Comparison of ENCODE assay signal across 24 cellular contexts in genomic region chr20:47280228-47280627, GRCh38.
DNase-seq lines count a peak whose midpoint lies in the region; ATAC-seq, FAIRE-seq and TF ChIP-seq lines count a peak whose summit lies in the region.
"Had no signal": no experiment of that assay in that cellular context is flagged by ENCODE, and none has a peak within 500 bp of the region (broad histone marks: within the 10 kb centered on the region; RNA-seq: fewer than 3 reads in every experiment).

No MANE protein-coding gene starts in this region.

- no peak for TF ChIP-seq RAD21 in H1 (IDR thresholded peaks at IDR 0.05 in 1 of 2, conservative IDR thresholded peaks at IDR 0.05 in 1 of 2; ENCODE audit: low read depth in 2 of 2, low read length in 2 of 2)

- no peak overlapping the region for H4K8ac ChIP-seq in H1 (ENCODE audit: extremely low read depth, insufficient read depth, low read length)

- intact Hi-C loops in activated CD4-positive, alpha-beta T cell treated with anti-CD3 and anti-CD28 coated beads for 36 hours (cut with DNase I, micrococcal nuclease) = no loop called here

- H3K4me1 ChIP-seq in H1 (replicated peaks in 1 of 4; ENCODE audit: control insufficient read depth in 3 of 4, insufficient read depth in 4 of 4, low read length in 3 of 4) (peaks cover 0 to 3% (median under 1%) of the 10 kb centered on the region in 4 experiments; a peak in 2 of 7 replicates), osteoblast (ENCODE audit: insufficient read depth, low read length) (peaks cover 39% of the 10 kb centered on the region)

- H2AK5ac ChIP-seq in H1 (ENCODE audit: low read depth, low read length) = no peak overlapping the region

- H3K9me3 Mint-ChIP-seq in activated CD4-positive, alpha-beta T cell treated with anti-CD3 and anti-CD28 coated beads for 36 hours (ENCODE audit: low read depth) = no peaks in the 10 kb centered on the region
- H3K9me3 Mint-ChIP-seq in HFFc6 = no peaks in the 10 kb centered on the region
- H3K9me3 Mint-ChIP-seq: activated B cell treated with CpG ODN at 0.5 μM for 24 hours; activated CD8-positive, alpha-beta T cell treated with anti-CD3 and anti-CD28 coated beads for 36 hours; activated naive CD4-positive, alpha-beta T cell treated with anti-CD3 and anti-CD28 coated beads for 36 hours; immature natural killer cell; type B pancreatic cell had no signal

- peaks cover 49 to 89% (median 77%) of the 10 kb centered on the region in 4 experiments for H3K36me3 ChIP-seq in H1 (ENCODE audit: control insufficient read depth in 2 of 4, insufficient read depth in 4 of 4, low read length in 3 of 4)
- peaks cover 55% of the 10 kb centered on the region for H3K36me3 ChIP-seq in osteoblast (ENCODE audit: insufficient read depth, low read length)

- FAIRE-seq in H1 (lab: Jason Lieb, UNC) = no peak
- FAIRE-seq: GM12892 had no signal

- no peak overlapping the region for H4K91ac ChIP-seq in H1 (replicated peaks; ENCODE audit: insufficient read length, low read length)

- H2BK15ac ChIP-seq in H1 (ENCODE audit: low read length) = no peak overlapping the region

- H3K4me3 ChIP-seq in H1 (ENCODE audit: extremely low read depth in 1 of 4, insufficient read depth in 2 of 4, low read depth in 3 of 4, low read length in 4 of 4) (no peak overlapping the region), osteoblast (ENCODE audit: insufficient read depth, low read length) (no peak overlapping the region)
- H3K4me3 ChIP-seq: hepatocyte had no signal

- peaks cover 2 to 4% of the 10 kb centered on the region in 2 experiments for H4K20me1 ChIP-seq in H1 (replicated peaks in 1 of 2; ENCODE audit: control insufficient read depth in 1 of 2, insufficient read depth in 2 of 2, low read length in 2 of 2)
- no peaks in the 10 kb centered on the region for H4K20me1 ChIP-seq in osteoblast (ENCODE audit: insufficient read depth, low read length)

- no peak overlapping the region for H2BK120ac ChIP-seq in H1 (replicated peaks; ENCODE audit: low read depth, low read length)

- CTCF ChIA-PET in activated CD4-positive, alpha-beta T cell treated with anti-CD3 and anti-CD28 coated beads for 36 hours (lab: Charles Lee) = interaction anchor here (0.5 to 2.4 kb wide), 2 partner anchors 49 to 104 kb away, joined by 3 to 10 read pairs; no protein-coding TSS in a partner anchor
- CTCF ChIA-PET in H1 (lab: Charles Lee; ENCODE audit: partially characterized antibody) = interaction anchor here (0.8 to 7.1 kb wide), 6 partner anchors 8 to 104 kb away, joined by 3 to 58 read pairs (median 5); no protein-coding TSS in a partner anchor

- peaks cover 18% of the 10 kb centered on the region for H3K4me1 Mint-ChIP-seq in activated CD4-positive, alpha-beta T cell treated with anti-CD3 and anti-CD28 coated beads for 36 hours
- peaks cover 54% of the 10 kb centered on the region for H3K4me1 Mint-ChIP-seq in HFFc6 (ENCODE audit: low read depth)

- POLR2A ChIA-PET in activated CD4-positive, alpha-beta T cell treated with anti-CD3 and anti-CD28 coated beads for 36 hours (lab: Charles Lee) = interaction anchor here (0.6 kb wide), 1 partner anchor 17 kb away, joined by 3 read pairs; no protein-coding TSS in a partner anchor
- POLR2A ChIA-PET in H1 (lab: Charles Lee; ENCODE audit: partially characterized antibody) = interaction anchor here (0.8 to 9.9 kb wide), 8 partner anchors 9 to 90 kb away, joined by 3 to 71 read pairs (median 3); no protein-coding TSS in a partner anchor

- H3K27ac ChIP-seq in H1 (ENCODE audit: low read depth, low read length) = 0 out of 2 replicates have a peak overlapping the region, but pooled peaks have one; percentile 27
- H3K27ac ChIP-seq in osteoblast (ENCODE audit: low read depth, low read length) = peak overlapping the region; percentile 18
- H3K27ac ChIP-seq: hepatocyte had no signal

- H2BK12ac ChIP-seq in H1 (ENCODE audit: low read depth, low read length) = peak overlapping the region; percentile 11; the same call in 1 of the 2 replicates

- no peak overlapping the region for H3K18ac ChIP-seq in H1 (ENCODE audit: extremely low read depth, low read length)

- no peak overlapping the region for H3K56ac ChIP-seq in H1 (replicated peaks; ENCODE audit: insufficient read length, low read depth, low read length)

- H3K23ac ChIP-seq in H1 (ENCODE audit: insufficient read length) = no peak overlapping the region

- H3K23me2 ChIP-seq in H1 (ENCODE audit: low read depth, low read length) = no peaks in the 10 kb centered on the region

- H4K5ac ChIP-seq in H1 (ENCODE audit: insufficient read length, low read depth, low read length) = no peak overlapping the region

- H3K79me2 ChIP-seq in H1 (ENCODE audit: control insufficient read depth in 1 of 2, insufficient read depth in 2 of 2, low read length in 2 of 2) (peaks cover 0 to 65% of the 10 kb centered on the region in 2 experiments; a peak in 2 of 4 replicates), osteoblast (ENCODE audit: insufficient read depth, low read length) (peaks cover 8% of the 10 kb centered on the region)

- no peak for TF ChIP-seq EP300 in H1 (IDR thresholded peaks at IDR 0.05; ENCODE audit: borderline replicate concordance in 1 of 2, low read depth in 2 of 2, low read length in 2 of 2)

- H3K27me3 ChIP-seq in H1 (replicated peaks in 1 of 4; ENCODE audit: control insufficient read depth in 3 of 4, extremely low read depth in 1 of 4, insufficient read depth in 3 of 4, low read length in 3 of 4) (no peaks in the 10 kb centered on the region), osteoblast (ENCODE audit: insufficient read depth, low read length) (no peaks in the 10 kb centered on the region)
- H3K27me3 ChIP-seq: hepatocyte had no signal

- H3K9ac ChIP-seq in H1 (replicated peaks in 1 of 4; ENCODE audit: extremely low read depth in 1 of 4, low read depth in 3 of 4, low read length in 3 of 4) = no peak overlapping the region
- H3K9ac ChIP-seq: SK-N-SH had no signal

- H3K36me3 Mint-ChIP-seq in activated CD4-positive, alpha-beta T cell treated with anti-CD3 and anti-CD28 coated beads for 36 hours (ENCODE audit: low read depth) = peaks cover 59% of the 10 kb centered on the region
- H3K36me3 Mint-ChIP-seq in HFFc6 (ENCODE audit: low read depth) = peaks cover 77% of the 10 kb centered on the region

- H3K4me2 ChIP-seq in H1 (ENCODE audit: insufficient read depth in 1 of 2, low read depth in 2 of 2, low read length in 2 of 2) (no peak overlapping the region), osteoblast (ENCODE audit: insufficient read depth, low read length) (no peak overlapping the region)
- H3K4me2 ChIP-seq: hepatocyte, SK-N-SH had no signal

- TF ChIP-seq POLR2A in H1 (IDR thresholded peaks at IDR 0.05; ENCODE audit: control extremely low read depth in 1 of 2, low read depth in 2 of 2, low read length in 2 of 2) = no peak

- ATAC-seq in activated CD4-positive, alpha-beta T cell treated with anti-CD3 and anti-CD28 coated beads for 36 hours = no peak
- ATAC-seq: activated CD8-positive, alpha-beta T cell treated with anti-CD3 and anti-CD28 coated beads for 36 hours; left ventricle myocardium superior had no signal

- WGBS in H1 (ENCODE audit: extremely low coverage in 1 of 2, insufficient coverage in 1 of 2, insufficient read length in 1 of 2, insufficient replicate concordance in 2 of 2, low coverage in 1 of 2, low lambda C conversion rate in 2 of 2, missing lambda C conversion rate in 1 of 2), 2 experiments = 95% methylated on average over 7 of the region's 7 CpGs; no CpG with 5 or more reads in 1 of the 2 experiments

- no peaks in the 10 kb centered on the region for H3K27me3 Mint-ChIP-seq in activated CD4-positive, alpha-beta T cell treated with anti-CD3 and anti-CD28 coated beads for 36 hours
- H3K27me3 Mint-ChIP-seq in HFFc6 (ENCODE audit: insufficient read depth) = peaks cover 5% of the 10 kb centered on the region; the same call in 1 of the 2 replicates
- H3K27me3 Mint-ChIP-seq: activated B cell treated with CpG ODN at 0.5 μM for 24 hours; activated CD8-positive, alpha-beta T cell treated with anti-CD3 and anti-CD28 coated beads for 36 hours; type B pancreatic cell had no signal

- DNase-seq in activated CD4-positive, alpha-beta T cell treated with anti-CD3 and anti-CD28 coated beads for 36 hours = no peak
- DNase-seq in activated CD4-positive, alpha-beta T cell treated with anti-CD3 and anti-CD28 coated beads, Interleukin-2, amount 50 U/mL, for 4 hours = no peak
- no peak for DNase-seq in HFFc6
- DNase-seq in H1 (ENCODE audit: low read depth in 1 of 2, low spot score in 2 of 2) = no peak
- DNase-seq in osteoblast (ENCODE audit: insufficient read length, low spot score, missing footprints) = no peak
- DNase-seq in NCI-H226 = no peak
- DNase-seq in NCI-H2171 (lab: John Stamatoyannopoulos, UW) = no peak
- no peak for DNase-seq in NK-92 (lab: John Stamatoyannopoulos, UW; ENCODE audit: unreplicated experiment)
- DNase-seq: activated B cell treated with CpG ODN at 0.5 μM for 24 hours; activated CD8-positive, alpha-beta T cell treated with anti-CD3 and anti-CD28 coated beads for 36 hours; activated naive CD4-positive, alpha-beta T cell treated with anti-CD3 and anti-CD28 coated beads for 36 hours; activated T-cell treated with anti-CD3 and anti-CD28 coated beads for 4 hours; cerebellar nuclear complex; foreskin fibroblast; immature natural killer cell; left ventricle myocardium superior; NCI-H1105 treated with DMSO at 0.1 percent for 48 hours; nucleus accumbens; retina; SK-N-SH; stimulated activated CD4-positive, alpha-beta T cell treated with anti-CD3 and anti-CD28 coated beads, Interleukin-12 subunit alpha, Interleukin-12 subunit beta, amount 100 ng/mL, for 4 hours had no signal

- H2BK20ac ChIP-seq in H1 (ENCODE audit: low read length) = no peak overlapping the region

- H3K4me3 Mint-ChIP-seq in activated CD4-positive, alpha-beta T cell treated with anti-CD3 and anti-CD28 coated beads for 36 hours = no peak overlapping the region
- H3K4me3 Mint-ChIP-seq in HFFc6 = no peak overlapping the region
- H3K4me3 Mint-ChIP-seq: activated B cell treated with CpG ODN at 0.5 μM for 24 hours; activated CD8-positive, alpha-beta T cell treated with anti-CD3 and anti-CD28 coated beads for 36 hours; activated naive CD4-positive, alpha-beta T cell treated with anti-CD3 and anti-CD28 coated beads for 36 hours; immature natural killer cell; type B pancreatic cell had no signal

- H3K79me1 ChIP-seq in H1 (ENCODE audit: low read depth, low read length) = peaks cover 10% of the 10 kb centered on the region; the same call in 1 of the 2 replicates

- H3K4ac ChIP-seq in H1 (replicated peaks; ENCODE audit: insufficient read length, low read depth, low read length) = no peak overlapping the region

- H3K27ac Mint-ChIP-seq in activated CD4-positive, alpha-beta T cell treated with anti-CD3 and anti-CD28 coated beads for 36 hours = peak overlapping the region; percentile 38
- peak overlapping the region; percentile 61; the same call in 1 of the 2 replicates for H3K27ac Mint-ChIP-seq in HFFc6
- H3K27ac Mint-ChIP-seq: type B pancreatic cell had no signal

- H2AFZ ChIP-seq in H1 (ENCODE audit: low read length) (no peak overlapping the region), osteoblast (ENCODE audit: low read length) (no peak overlapping the region)
- H2AFZ ChIP-seq: hepatocyte had no signal

- no peak overlapping the region for H3K14ac ChIP-seq in H1 (ENCODE audit: insufficient read length)

- H3K9me3 ChIP-seq in H1 (ENCODE audit: insufficient read depth in 2 of 2, low read depth in 1 of 2, low read length in 1 of 2) (no peaks in the 10 kb centered on the region), osteoblast (ENCODE audit: low read depth, low read length) (no peaks in the 10 kb centered on the region)
- H3K9me3 ChIP-seq: SK-N-SH had no signal

- no peak overlapping the region for H2BK5ac ChIP-seq in H1 (ENCODE audit: low read depth, low read length)

- no peak for TF ChIP-seq CTCF in HFFc6 (IDR thresholded peaks at IDR 0.05)
- no peak for TF ChIP-seq CTCF in H1 (IDR thresholded peaks at IDR 0.05; ENCODE audit: control extremely low read depth in 1 of 3, insufficient read depth in 1 of 3, low read depth in 1 of 3, low read length in 3 of 3)
- no peak for TF ChIP-seq CTCF in osteoblast (IDR thresholded peaks at IDR 0.05; ENCODE audit: extremely low read depth, low read depth, low read length)
